ENCODE assay signal across 18 cellular contexts in the genomic region with DNA sequence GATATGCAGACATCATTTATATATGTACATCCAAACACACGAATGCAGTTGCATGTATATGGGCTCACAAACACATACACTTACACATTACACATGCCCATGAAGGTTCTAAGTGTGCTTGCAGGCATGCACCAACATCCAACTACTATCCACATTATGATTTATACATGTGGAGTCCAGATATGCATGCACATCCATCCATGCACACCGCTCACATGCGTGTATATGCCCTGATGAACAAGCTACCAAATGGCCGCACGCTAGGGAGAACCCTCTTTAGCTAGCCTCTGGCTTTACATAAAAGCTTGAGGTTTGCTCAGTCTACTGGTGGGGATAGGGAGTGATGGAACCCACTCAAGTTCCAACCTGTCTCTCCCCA. TPM values are rescaled to one million over a fixed set of nuclear protein-coding genes. Genes with fewer than 3 reads are reported as not detected.
"Had no signal": no experiment of that assay in that cellular context is flagged by ENCODE, and none has a peak within 500 bp of the region (broad histone marks: within the 10 kb centered on the region; RNA-seq: fewer than 3 reads in every experiment).

No MANE protein-coding gene starts in this region.

- H3K9me3 Mint-ChIP-seq: activated CD8-positive, alpha-beta T cell treated with anti-CD3 and anti-CD28 coated beads for 36 hours; activated naive CD8-positive, alpha-beta T cell treated with anti-CD3 and anti-CD28 coated beads for 36 hours; activated T-cell treated with anti-CD3 and anti-CD28 coated beads, Interleukin-2, amount 50 U/mL, for 72 hours had no signal

- H3K4me3 ChIP-seq: breast epithelium, esophagus muscularis mucosa, skin epidermis, tibial nerve had no signal

- H3K27ac ChIP-seq: WERI-Rb-1 had no signal

- ATAC-seq: activated CD4-positive, alpha-beta T cell treated with anti-CD3 and anti-CD28 coated beads for 36 hours; activated CD8-positive, alpha-beta T cell treated with anti-CD3 and anti-CD28 coated beads for 36 hours; activated T-cell treated with anti-CD3 and anti-CD28 coated beads, Interleukin-2, amount 50 U/mL, for 72 hours had no signal

- H3K4me3 Mint-ChIP-seq: activated CD4-positive, alpha-beta T cell treated with anti-CD3 and anti-CD28 coated beads for 36 hours; activated CD8-positive, alpha-beta T cell treated with anti-CD3 and anti-CD28 coated beads for 36 hours; activated naive CD8-positive, alpha-beta T cell treated with anti-CD3 and anti-CD28 coated beads for 36 hours; activated T-cell treated with anti-CD3 and anti-CD28 coated beads, Interleukin-2, amount 50 U/mL, for 72 hours had no signal

- H3K36me3 ChIP-seq: breast epithelium, WERI-Rb-1 had no signal

- DNase-seq: activated CD4-positive, alpha-beta T cell treated with anti-CD3 and anti-CD28 coated beads for 36 hours; activated CD8-positive, alpha-beta memory T cell treated with anti-CD3 and anti-CD28 coated beads, Interleukin-2, amount 50 U/mL, for 4 hours; activated CD8-positive, alpha-beta T cell treated with anti-CD3 and anti-CD28 coated beads for 36 hours; activated gamma-delta T cell treated with Interleukin-2 at 50 U/mL for 16 hours; activated naive CD8-positive, alpha-beta T cell treated with anti-CD3 and anti-CD28 coated beads for 36 hours; activated T-cell treated with anti-CD3 and anti-CD28 coated beads, Interleukin-2, amount 50 U/mL, for 72 hours; kidney glomerular epithelial cell; midbrain; T1000; WERI-Rb-1 had no signal

- H3K27ac Mint-ChIP-seq: activated CD4-positive, alpha-beta T cell treated with anti-CD3 and anti-CD28 coated beads for 36 hours; activated CD8-positive, alpha-beta T cell treated with anti-CD3 and anti-CD28 coated beads for 36 hours; activated T-cell treated with anti-CD3 and anti-CD28 coated beads, Interleukin-2, amount 50 U/mL, for 72 hours had no signal

- H3K27me3 Mint-ChIP-seq: activated CD4-positive, alpha-beta T cell treated with anti-CD3 and anti-CD28 coated beads for 36 hours; activated CD8-positive, alpha-beta T cell treated with anti-CD3 and anti-CD28 coated beads for 36 hours; activated naive CD8-positive, alpha-beta T cell treated with anti-CD3 and anti-CD28 coated beads for 36 hours had no signal

- H3K27me3 ChIP-seq: breast epithelium, esophagus muscularis mucosa, neutrophil, tibial nerve had no signal

- H3K9me3 ChIP-seq: breast epithelium, esophagus muscularis mucosa, neutrophil, tibial nerve had no signal

RNA-seq across cellular contexts. Expression of gene GPR3, which starts 8.5 kb away (rescaled TPM):
- total RNA-seq: tibial nerve had no signal

RNA-seq across cellular contexts. Expression of gene CD164L2, which starts 17.8 kb away (rescaled TPM):
- total RNA-seq: activated CD4-positive, alpha-beta T cell treated with anti-CD3 and anti-CD28 coated beads for 36 hours; activated CD8-positive, alpha-beta T cell treated with anti-CD3 and anti-CD28 coated beads for 36 hours; activated naive CD8-positive, alpha-beta T cell treated with anti-CD3 and anti-CD28 coated beads for 36 hours; activated T-cell treated with anti-CD3 and anti-CD28 coated beads, Interleukin-2, amount 50 U/mL, for 72 hours; chondrocyte; dermis microvascular lymphatic vessel endothelial cell; esophagus muscularis mucosa; fibroblast of villous mesenchyme; tibial nerve had no signal

RNA-seq across cellular contexts. Expression of gene FCN3, which starts 26.3 kb away (rescaled TPM):
- total RNA-seq: activated CD4-positive, alpha-beta T cell treated with anti-CD3 and anti-CD28 coated beads for 36 hours; activated CD8-positive, alpha-beta T cell treated with anti-CD3 and anti-CD28 coated beads for 36 hours; activated naive CD8-positive, alpha-beta T cell treated with anti-CD3 and anti-CD28 coated beads for 36 hours; activated T-cell treated with anti-CD3 and anti-CD28 coated beads, Interleukin-2, amount 50 U/mL, for 72 hours; chondrocyte; dermis microvascular lymphatic vessel endothelial cell; fibroblast of villous mesenchyme had no signal
